Comparison of ENCODE assay signal across 28 cellular contexts in the genomic region with DNA sequence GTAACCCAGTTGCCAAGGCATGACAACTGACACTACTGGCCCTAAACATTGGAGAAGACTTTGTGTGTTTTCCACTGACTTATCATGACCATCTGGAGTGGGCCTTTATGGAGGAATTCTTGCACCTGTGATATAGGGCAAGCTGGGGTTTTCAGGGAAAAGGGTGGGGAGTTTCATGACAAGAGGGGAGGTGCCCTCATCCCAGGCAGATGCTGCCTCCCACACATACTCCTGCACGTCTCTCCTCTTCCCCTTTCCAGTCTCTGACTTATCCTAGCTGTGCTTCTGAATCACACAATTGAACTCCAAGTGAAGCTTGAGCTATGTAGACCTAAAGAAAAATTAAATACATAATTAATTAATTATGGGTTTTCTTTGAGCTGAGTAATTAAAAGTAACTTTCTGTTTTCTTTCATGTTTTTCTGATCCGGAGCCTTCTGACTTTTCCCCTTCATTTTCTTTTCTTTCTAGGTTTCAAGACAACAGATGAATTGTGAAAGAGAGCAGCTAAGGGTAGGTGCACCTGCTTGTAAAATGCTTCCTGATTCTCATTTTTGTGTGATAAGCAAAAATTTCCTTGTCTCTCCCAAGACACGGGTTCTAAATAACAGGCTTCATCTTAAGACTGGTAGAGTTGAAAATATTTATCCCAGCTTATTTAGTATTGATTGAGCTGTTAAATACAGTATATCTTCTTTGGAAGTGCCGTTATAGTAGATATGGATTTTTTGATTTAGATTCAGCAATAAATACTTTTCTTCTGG.
"Had no signal": no experiment of that assay in that cellular context is flagged by ENCODE, and none has a peak within 500 bp of the region (broad histone marks: within the 10 kb centered on the region; RNA-seq: fewer than 3 reads in every experiment).

No MANE protein-coding gene starts in this region.

- H3K27ac ChIP-seq: neutrophil, pancreas, prostate gland, skin epidermis, spleen, suprapubic skin, testis, tibial artery, transverse colon, upper lobe of left lung, vagina had no signal

- FAIRE-seq: pancreas, urothelium cell line had no signal

- H3K27me3 ChIP-seq: neutrophil, pancreas, spleen, suprapubic skin, testis, tibial artery, transverse colon, upper lobe of left lung, vagina had no signal

- H3K4me1 ChIP-seq: pancreas, prostate gland, spleen, suprapubic skin, testis, tibial artery, transverse colon, upper lobe of left lung, vagina had no signal

- H3K9me3 ChIP-seq: neutrophil, pancreas, prostate gland, suprapubic skin, testis, tibial artery, transverse colon, upper lobe of left lung, vagina had no signal

- H3K4me2 ChIP-seq: smooth muscle cell had no signal

- H3K4me3 ChIP-seq: pancreas, prostate gland, skin epidermis, smooth muscle cell, spleen, suprapubic skin, testis, tibial artery, transverse colon, upper lobe of left lung, vagina had no signal

- ATAC-seq: naive thymus-derived CD4-positive, alpha-beta T cell; natural killer cell; pancreas; right cardiac atrium; sciatic nerve; stimulated activated memory B cell treated with anti-CD40 and anti-IgM and Interleukin-4, amounts not matched to agents 10 μg/mL and 1 μg/mL and 100 μg/mL, for 72 hours; stimulated activated naive CD8-positive, alpha-beta T cell treated with anti-CD3 and anti-CD28 coated beads, Interleukin-15, amount 100 ng/mL, for 72 hours; stimulated activated naive CD8-positive, alpha-beta T cell treated with anti-CD3 and anti-CD28 coated beads, Interleukin-15, Interleukin-2, amounts not matched to agents 100 U/mL and 50 U/mL, for 24 hours had no signal

- DNase-seq: naive thymus-derived CD4-positive, alpha-beta T cell; natural killer cell; nephron progenitor cell; pancreas; right cardiac atrium; spleen; stimulated activated CD4-positive, alpha-beta T cell treated with anti-CD3 and anti-CD28 coated beads, Interleukin-12 subunit alpha, Interleukin-12 subunit beta, amount 100 ng/mL, for 4 hours; stimulated activated CD4-positive, alpha-beta T cell treated with anti-CD3 and anti-CD28 coated beads, Interleukin-1b, Interleukin-23, amount 100 ng/mL, for 48 hours; stimulated activated CD4-positive, alpha-beta T cell treated with anti-CD3 and anti-CD28 coated beads, Interleukin-4, amount 100 ng/mL, for 1 hour; stimulated activated CD4-positive, alpha-beta T cell treated with anti-CD3 and anti-CD28 coated beads, Interleukin-4, amount 100 ng/mL, for 4 hours; stimulated activated CD8-positive, alpha-beta memory T cell treated with anti-CD3 and anti-CD28 coated beads, Interleukin-4, amount 100 ng/mL, for 48 hours; stimulated activated naive CD4-positive, alpha-beta T cell; stimulated activated naive CD8-positive, alpha-beta T cell treated with anti-CD3 and anti-CD28 coated beads, Interleukin-15, amount 100 ng/mL, for 72 hours; stimulated activated naive CD8-positive, alpha-beta T cell treated with anti-CD3 and anti-CD28 coated beads, Interleukin-15, Interleukin-2, amounts not matched to agents 100 U/mL and 50 U/mL, for 24 hours; substantia nigra; testis; tibial artery; transverse colon; upper lobe of left lung had no signal

- H3K36me3 ChIP-seq: neutrophil, pancreas, prostate gland, spleen, suprapubic skin, tibial artery, transverse colon, upper lobe of left lung, vagina had no signal
